In the genomic region with DNA sequence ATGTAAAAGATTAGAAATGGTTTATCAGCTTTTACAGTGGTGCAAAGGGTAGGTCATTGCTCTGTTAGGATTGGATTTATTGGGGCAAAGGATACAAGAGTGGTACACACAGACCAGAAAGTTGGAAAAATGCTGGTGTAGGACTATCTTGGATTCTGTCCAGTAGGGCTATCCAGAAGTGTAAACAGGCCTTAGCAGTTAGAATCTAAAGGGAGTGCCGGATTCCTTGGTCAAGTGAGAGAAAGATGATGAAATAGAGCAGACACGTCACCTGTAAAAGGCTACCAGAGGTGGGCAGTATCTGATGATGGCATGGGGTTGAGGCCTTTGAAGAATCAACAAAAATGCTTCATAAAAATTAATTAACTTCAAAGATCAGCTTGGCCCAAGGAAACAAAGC, we compare ENCODE assay signal across 1 cellular context.
TF ChIP-seq lines count a peak whose summit lies in the region.

No MANE protein-coding gene starts in this region.

TF ChIP-seq in GM23338, 12 proteins besides CTCF, POLR2A, EP300 and RAD21 (continued from another document):
- TF ChIP-seq REST (IDR thresholded peaks at IDR 0.05; ENCODE audit: unreplicated experiment), result no peak
- TF ChIP-seq ZNF114 (CRISPR knock-in tag; IDR thresholded peaks at IDR 0.05), result no peak
- no peak for TF ChIP-seq ETS1 (IDR thresholded peaks at IDR 0.05)
- TF ChIP-seq EZH2 (IDR thresholded peaks at IDR 0.05; ENCODE audit: low read depth, unreplicated experiment), result no peak
- TF ChIP-seq POLR2AphosphoS5 (IDR thresholded peaks at IDR 0.05; ENCODE audit: low read depth), result no peak
